ENCODE assay signal across 1 cellular context in the genomic region with DNA sequence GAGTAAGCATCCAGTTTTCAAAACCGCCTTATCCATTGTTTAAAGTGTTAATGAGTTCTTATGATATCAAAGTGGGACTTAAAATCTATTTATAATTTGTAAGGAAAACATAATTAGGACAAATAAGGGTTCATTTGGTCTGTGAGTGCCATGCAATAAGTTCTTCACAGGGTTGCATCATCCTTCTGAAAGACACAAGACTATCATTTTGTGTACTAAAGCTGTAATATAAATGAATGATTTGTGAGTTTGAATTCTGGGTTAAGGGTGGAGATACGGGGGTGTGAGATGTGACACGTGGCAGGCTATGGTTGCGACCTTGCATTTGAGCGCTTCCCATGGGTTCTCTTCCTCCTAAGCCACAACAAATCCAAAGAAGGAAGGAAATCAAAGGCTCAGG.
TF ChIP-seq lines count a peak whose summit lies in the region.

No MANE protein-coding gene starts in this region.

TF ChIP-seq in IMR-90, 13 proteins besides CTCF, POLR2A, EP300 and RAD21:
- TF ChIP-seq CEBPB (IDR thresholded peaks at IDR 0.05; ENCODE audit: low read depth, low read length) (peak; percentile 65; the same call in 1 of the 2 replicates), BHLHE40 (IDR thresholded peaks at IDR 0.05; ENCODE audit: low read depth, low read length) (no peak), SMC3 (IDR thresholded peaks at IDR 0.05; ENCODE audit: low read depth, low read length) (no peak), NFE2L2 (IDR thresholded peaks at IDR 0.05; ENCODE audit: low read depth, low read length) (no peak)
- TF ChIP-seq, protein P1, sequence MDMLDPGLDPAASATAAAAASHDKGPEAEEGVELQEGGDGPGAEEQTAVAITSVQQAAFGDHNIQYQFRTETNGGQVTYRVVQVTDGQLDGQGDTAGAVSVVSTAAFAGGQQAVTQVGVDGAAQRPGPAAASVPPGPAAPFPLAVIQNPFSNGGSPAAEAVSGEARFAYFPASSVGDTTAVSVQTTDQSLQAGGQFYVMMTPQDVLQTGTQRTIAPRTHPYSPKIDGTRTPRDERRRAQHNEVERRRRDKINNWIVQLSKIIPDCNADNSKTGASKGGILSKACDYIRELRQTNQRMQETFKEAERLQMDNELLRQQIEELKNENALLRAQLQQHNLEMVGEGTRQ (IDR thresholded peaks at IDR 0.05; ENCODE audit: low read depth, low read length): no peak
